1 cellular context compared by ENCODE assay signal in the genomic region with DNA sequence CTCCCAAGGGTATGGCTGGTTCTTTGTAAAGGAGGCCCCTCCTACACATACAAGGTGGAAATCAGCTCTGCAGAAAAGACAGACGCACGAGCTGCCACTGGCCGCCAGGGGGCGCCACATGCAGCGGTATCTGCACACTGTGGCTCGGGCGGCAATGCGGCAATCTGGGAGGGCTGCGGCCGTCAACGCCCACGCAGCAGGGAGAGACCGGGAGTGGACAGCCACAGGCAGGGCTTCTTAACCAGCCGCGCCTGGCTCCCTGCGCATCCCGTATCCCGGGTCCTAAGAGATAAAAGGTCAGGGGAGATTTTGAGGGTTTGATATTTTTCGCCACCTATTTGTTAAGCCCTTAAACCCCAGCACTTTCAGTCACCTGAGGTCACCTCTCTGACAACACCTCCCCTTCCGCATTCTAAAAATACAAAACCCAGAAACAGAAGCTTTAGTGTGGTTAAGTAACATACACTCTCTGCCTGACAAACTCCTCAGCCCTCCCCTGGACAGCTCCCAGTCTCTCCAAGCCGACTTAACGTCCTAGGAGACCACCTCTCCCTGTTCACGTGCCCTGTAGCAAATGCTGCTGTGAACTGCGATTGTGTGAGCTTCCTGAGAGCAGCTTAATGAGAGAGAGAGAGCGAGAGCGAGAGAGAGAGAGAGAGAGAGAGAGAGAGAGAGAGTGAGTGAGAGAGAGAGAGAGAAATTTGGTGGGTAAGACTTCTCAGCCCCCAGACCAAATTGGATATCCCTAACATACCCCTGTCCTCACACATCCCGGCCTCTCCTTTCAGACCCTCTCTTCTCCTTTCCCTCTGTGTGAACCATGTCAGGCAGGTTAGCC.
A peak's percentile ranks its signal among the peaks of the same experiment; 100 is the strongest.
TF ChIP-seq lines count a peak whose summit lies in the region.

No MANE protein-coding gene starts in this region.

TF ChIP-seq in K562, 482 proteins besides CTCF, POLR2A, EP300 and RAD21 (continued from another document):
- TF ChIP-seq E2F1 (CRISPR knock-in tag; IDR thresholded peaks at IDR 0.05): no peak
- peak; percentile 83 for TF ChIP-seq ZFP36 (IDR thresholded peaks at IDR 0.05; ENCODE audit: low read depth, low read length, partially characterized antibody)
- peak; percentile 53; the same call in 1 of the 2 replicates for TF ChIP-seq ATF7 (IDR thresholded peaks at IDR 0.05)
- TF ChIP-seq, protein P1, sequence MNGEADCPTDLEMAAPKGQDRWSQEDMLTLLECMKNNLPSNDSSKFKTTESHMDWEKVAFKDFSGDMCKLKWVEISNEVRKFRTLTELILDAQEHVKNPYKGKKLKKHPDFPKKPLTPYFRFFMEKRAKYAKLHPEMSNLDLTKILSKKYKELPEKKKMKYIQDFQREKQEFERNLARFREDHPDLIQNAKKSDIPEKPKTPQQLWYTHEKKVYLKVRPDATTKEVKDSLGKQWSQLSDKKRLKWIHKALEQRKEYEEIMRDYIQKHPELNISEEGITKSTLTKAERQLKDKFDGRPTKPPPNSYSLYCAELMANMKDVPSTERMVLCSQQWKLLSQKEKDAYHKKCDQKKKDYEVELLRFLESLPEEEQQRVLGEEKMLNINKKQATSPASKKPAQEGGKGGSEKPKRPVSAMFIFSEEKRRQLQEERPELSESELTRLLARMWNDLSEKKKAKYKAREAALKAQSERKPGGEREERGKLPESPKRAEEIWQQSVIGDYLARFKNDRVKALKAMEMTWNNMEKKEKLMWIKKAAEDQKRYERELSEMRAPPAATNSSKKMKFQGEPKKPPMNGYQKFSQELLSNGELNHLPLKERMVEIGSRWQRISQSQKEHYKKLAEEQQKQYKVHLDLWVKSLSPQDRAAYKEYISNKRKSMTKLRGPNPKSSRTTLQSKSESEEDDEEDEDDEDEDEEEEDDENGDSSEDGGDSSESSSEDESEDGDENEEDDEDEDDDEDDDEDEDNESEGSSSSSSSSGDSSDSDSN (IDR thresholded peaks at IDR 0.05; ENCODE audit: borderline replicate concordance in 1 of 2, low read depth in 2 of 2, low read length in 2 of 2): peak in 1 of 2 experiments; percentile 68; a peak in 2 of 4 replicates
- no peak for TF ChIP-seq EWSR1 (IDR thresholded peaks at IDR 0.05; ENCODE audit: borderline replicate concordance, low read depth, partially characterized antibody)
- no peak for TF ChIP-seq CBFB (CRISPR knock-in tag; IDR thresholded peaks at IDR 0.05)
- TF ChIP-seq KDM1A (IDR thresholded peaks at IDR 0.05): peak in 1 of 2 experiments; percentile 42; a peak in 1 of 4 replicates
- TF ChIP-seq CBFA2T3 (IDR thresholded peaks at IDR 0.05): peak; percentile 36; the same call in 1 of the 2 replicates
- no peak for TF ChIP-seq ZNF785 (CRISPR knock-in tag; IDR thresholded peaks at IDR 0.05)
- TF ChIP-seq, protein P2, sequence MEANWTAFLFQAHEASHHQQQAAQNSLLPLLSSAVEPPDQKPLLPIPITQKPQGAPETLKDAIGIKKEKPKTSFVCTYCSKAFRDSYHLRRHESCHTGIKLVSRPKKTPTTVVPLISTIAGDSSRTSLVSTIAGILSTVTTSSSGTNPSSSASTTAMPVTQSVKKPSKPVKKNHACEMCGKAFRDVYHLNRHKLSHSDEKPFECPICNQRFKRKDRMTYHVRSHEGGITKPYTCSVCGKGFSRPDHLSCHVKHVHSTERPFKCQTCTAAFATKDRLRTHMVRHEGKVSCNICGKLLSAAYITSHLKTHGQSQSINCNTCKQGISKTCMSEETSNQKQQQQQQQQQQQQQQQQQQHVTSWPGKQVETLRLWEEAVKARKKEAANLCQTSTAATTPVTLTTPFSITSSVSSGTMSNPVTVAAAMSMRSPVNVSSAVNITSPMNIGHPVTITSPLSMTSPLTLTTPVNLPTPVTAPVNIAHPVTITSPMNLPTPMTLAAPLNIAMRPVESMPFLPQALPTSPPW (CRISPR knock-in tag; IDR thresholded peaks at IDR 0.05): peak; percentile 15; the same call in 1 of the 2 replicates
- no peak for TF ChIP-seq NCOA1 (IDR thresholded peaks at IDR 0.05; ENCODE audit: low read depth)
- 0 out of 2 replicates have a peak, but pooled peaks have one; percentile 39 for TF ChIP-seq ETV5 (CRISPR knock-in tag; IDR thresholded peaks at IDR 0.05; ENCODE audit: low read depth)
- no peak for TF ChIP-seq TCF7L2 (IDR thresholded peaks at IDR 0.05; ENCODE audit: low read depth, low read length)
- peak; percentile 54 for TF ChIP-seq CCNT2 (IDR thresholded peaks at IDR 0.05; ENCODE audit: borderline replicate concordance, extremely low read depth, insufficient read length, low read depth, low read length)
- TF ChIP-seq XRCC5 (IDR thresholded peaks at IDR 0.05; ENCODE audit: low read depth, low read length): peak; percentile 86; the same call in 1 of the 2 replicates
